Comparison of ENCODE assay signal across 8 cellular contexts in genomic region chr17:44865231-44865660, GRCh38. TPM values are rescaled to one million over a fixed set of nuclear protein-coding genes. Genes with fewer than 3 reads are reported as not detected.
DNase-seq lines count a peak whose midpoint lies in the region; ATAC-seq and TF ChIP-seq lines count a peak whose summit lies in the region.

No MANE protein-coding gene starts in this region.

- ATAC-seq in gastrocnemius medialis (peak; percentile 42 to 49), HG03108 (IDR thresholded peaks at IDR 0.05; ENCODE audit: unreplicated experiment) (no peak), GM21447 (IDR thresholded peaks at IDR 0.05; ENCODE audit: unreplicated experiment) (no peak)

- no peaks in the 10 kb centered on the region for H3K27me3 ChIP-seq in gastrocnemius medialis

- H3K4me1 ChIP-seq in gastrocnemius medialis = no peaks in the 10 kb centered on the region

- H3K36me3 ChIP-seq in gastrocnemius medialis = peaks cover 0 to 92% of the 10 kb centered on the region in 2 donors

- TF ChIP-seq CTCF in GM12874 (IDR thresholded peaks at IDR 0.05; ENCODE audit: insufficient read depth, low read depth, low read length) = peak; percentile 72
- peak; percentile 85 for TF ChIP-seq CTCF in astrocyte of the cerebellum (IDR thresholded peaks at IDR 0.05; ENCODE audit: low read depth, low read length, missing control alignments)
- TF ChIP-seq CTCF in gastrocnemius medialis (IDR thresholded peaks at IDR 0.05 in 4 of 5, conservative IDR thresholded peaks at IDR 0.05 in 1 of 5) = peak; percentile 70 to 88 (median 78)

- intact Hi-C loops in gastrocnemius medialis (cut with DNase I; ENCODE audit: low total_unique reads) = loop anchor here (1.0 kb wide), 1 partner anchor 90 kb away; no protein-coding TSS in a partner anchor

- H3K9me3 ChIP-seq in gastrocnemius medialis = no peaks in the 10 kb centered on the region

- no peak for TF ChIP-seq POLR2A in gastrocnemius medialis (IDR thresholded peaks at IDR 0.05)

- in situ Hi-C loops in astrocyte of the cerebellum (cut with HindIII; ENCODE audit: low sequenced_read_pairs) = no loop called here
- in situ Hi-C loops in gastrocnemius medialis (cut with MboI; ENCODE audit: low sequenced_read_pairs in 4 of 4) = loop anchor here (5.0 to 10.0 kb wide), 3 partner anchors 88 to 93 kb away; no protein-coding TSS in a partner anchor

- no peak overlapping the region for H3K4me3 ChIP-seq in astrocyte of the cerebellum (ENCODE audit: low read depth, low read length)
- H3K4me3 ChIP-seq in gastrocnemius medialis = no peak overlapping the region

- no peak overlapping the region for H3K27ac ChIP-seq in gastrocnemius medialis

- DNase-seq in NCI-H2029 treated with DMSO at 0.1 percent for 48 hours (lab: John Stamatoyannopoulos, UW) (peak; percentile 48), T1000 (lab: John Stamatoyannopoulos, UW) (peak; percentile 15), astrocyte of the cerebellum (ENCODE audit: low read depth) (peak; percentile 62), hippocampal formation (lab: John Stamatoyannopoulos, UW) (peak; percentile 12 to 29), gastrocnemius medialis (peak; percentile 20 to 31)

RNA-seq across cellular contexts. Expression of gene HIGD1B, which starts 17.6 kb away (rescaled TPM):
- total RNA-seq in gastrocnemius medialis = 1 to 10 TPM; 1.8 to 6.6 (median 4.4) TPM

RNA-seq across cellular contexts. Expression of gene EFTUD2, which starts 34.0 kb away (rescaled TPM):
- total RNA-seq in gastrocnemius medialis = 100 to 1,000 TPM in 1 of 4 donors, 10 to 100 TPM in 3; 65.0 to 116 (median 81.3) TPM

RNA-seq across cellular contexts. Expression of gene GJC1, which starts 35.2 kb away (rescaled TPM):
- total RNA-seq in gastrocnemius medialis = 1 to 10 TPM; 2.1 to 9.2 (median 4.6) TPM

RNA-seq across cellular contexts. Expression of gene GFAP, which starts 50.1 kb away (rescaled TPM):
- total RNA-seq in gastrocnemius medialis = not detected

Comparison
In these comparisons a context has a peak if more than half of its experiments do, and no peak if none do; other contexts are left out.
1. ATAC-seq: peak in gastrocnemius medialis (2 of 2); none in HG03108 (single experiment) and GM21447 (single experiment).
2. Peak in every context shown above with its lines, with median percentiles within 50 percentile points of each other: CTCF ChIP-seq and DNase-seq.